Comparison of ENCODE assay signal across 14 cellular contexts in the genomic region with DNA sequence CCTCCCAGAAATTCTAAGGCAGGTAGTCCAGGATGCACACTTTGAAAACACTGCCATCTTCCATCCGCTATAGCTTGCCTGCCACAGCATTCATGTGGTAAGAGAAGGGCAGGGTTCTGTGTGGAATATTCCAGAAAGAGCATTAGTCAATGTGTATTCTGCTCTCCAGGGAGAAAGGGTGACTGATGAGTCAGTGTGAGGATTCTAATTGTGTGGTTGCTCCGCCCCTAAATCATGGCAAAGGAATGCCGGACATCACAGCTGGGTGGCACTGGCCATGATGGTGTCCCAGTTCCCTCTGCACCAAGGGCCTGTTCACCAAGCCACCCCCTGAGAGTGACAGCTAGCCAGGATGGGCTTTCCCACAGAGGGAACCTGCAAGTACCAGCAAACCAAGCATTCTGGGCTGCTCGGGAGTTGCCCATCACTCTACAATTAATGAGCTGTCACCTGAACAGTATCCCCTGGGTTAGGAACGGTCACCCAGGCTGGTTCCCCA. TPM values are rescaled to one million over a fixed set of nuclear protein-coding genes. Genes with fewer than 3 reads are reported as not detected.
DNase-seq lines count a peak whose midpoint lies in the region; ATAC-seq and TF ChIP-seq lines count a peak whose summit lies in the region.
"Had no signal": no experiment of that assay in that cellular context is flagged by ENCODE, and none has a peak within 500 bp of the region (broad histone marks: within the 10 kb centered on the region; RNA-seq: fewer than 3 reads in every experiment).

No MANE protein-coding gene starts in this region.

- no peak overlapping the region for H2AFZ ChIP-seq in MM.1S (ENCODE audit: low read length)

- H3K4me3 Mint-ChIP-seq in activated naive CD8-positive, alpha-beta T cell treated with anti-CD3 and anti-CD28 coated beads, Interleukin-2, amount 50 U/mL, for 24 hours, result no peak overlapping the region
- H3K4me3 Mint-ChIP-seq: activated naive CD8-positive, alpha-beta T cell treated with anti-CD3 and anti-CD28 coated beads for 36 hours; naive B cell had no signal

- H3K4me1 ChIP-seq in lower lobe of right lung (no peaks in the 10 kb centered on the region), MM.1S (ENCODE audit: low read length) (peaks cover 11% of the 10 kb centered on the region)

- H3K27ac Mint-ChIP-seq in activated naive CD8-positive, alpha-beta T cell treated with anti-CD3 and anti-CD28 coated beads, Interleukin-2, amount 50 U/mL, for 24 hours, result no peak overlapping the region
- H3K27ac Mint-ChIP-seq: activated naive CD8-positive, alpha-beta T cell treated with anti-CD3 and anti-CD28 coated beads for 36 hours had no signal

- peaks cover 28% of the 10 kb centered on the region for H3K36me3 Mint-ChIP-seq in activated naive CD8-positive, alpha-beta T cell treated with anti-CD3 and anti-CD28 coated beads, Interleukin-2, amount 50 U/mL, for 24 hours (ENCODE audit: low read depth)

- no peaks in the 10 kb centered on the region for H3K9me3 Mint-ChIP-seq in activated naive CD8-positive, alpha-beta T cell treated with anti-CD3 and anti-CD28 coated beads, Interleukin-2, amount 50 U/mL, for 24 hours
- H3K9me3 Mint-ChIP-seq: activated naive CD8-positive, alpha-beta T cell treated with anti-CD3 and anti-CD28 coated beads for 36 hours had no signal

- ATAC-seq in lower lobe of right lung, result peak; percentile 63 to 72
- no peak for ATAC-seq in activated naive CD8-positive, alpha-beta T cell treated with anti-CD3 and anti-CD28 coated beads, Interleukin-2, amount 50 U/mL, for 24 hours

- peaks cover 26% of the 10 kb centered on the region for H3K4me1 Mint-ChIP-seq in activated naive CD8-positive, alpha-beta T cell treated with anti-CD3 and anti-CD28 coated beads, Interleukin-2, amount 50 U/mL, for 24 hours

- H3K9me3 ChIP-seq in lower lobe of right lung (no peaks in the 10 kb centered on the region), MM.1S (replicated peaks; ENCODE audit: insufficient read depth, low read length) (no peaks in the 10 kb centered on the region)
- H3K9me3 ChIP-seq: suprapubic skin had no signal

- H3K27me3 ChIP-seq in lower lobe of right lung (ENCODE audit: low read depth) (no peaks in the 10 kb centered on the region), MM.1S (replicated peaks; ENCODE audit: insufficient read depth, low read length) (no peaks in the 10 kb centered on the region)
- H3K27me3 ChIP-seq: suprapubic skin had no signal

- H3K36me3 ChIP-seq in lower lobe of right lung, result peaks cover 90% of the 10 kb centered on the region
- no peaks in the 10 kb centered on the region; the same call in 1 of the 2 replicates for H3K36me3 ChIP-seq in MM.1S (replicated peaks; ENCODE audit: insufficient read depth, low read length)

- H3K4me3 ChIP-seq in cardiac fibroblast (replicated peaks in 1 of 2; ENCODE audit: low read depth in 2 of 2, low read length in 2 of 2) (no peak overlapping the region), lower lobe of right lung (no peak overlapping the region), MM.1S (ENCODE audit: low read length) (no peak overlapping the region)
- H3K4me3 ChIP-seq: suprapubic skin had no signal

- intact Hi-C loops in lower lobe of right lung (cut with DNase I), result no loop called here

- no peak overlapping the region for H3K4me2 ChIP-seq in MM.1S (ENCODE audit: low read depth, low read length)

- H3K27me3 Mint-ChIP-seq in activated naive CD8-positive, alpha-beta T cell treated with anti-CD3 and anti-CD28 coated beads, Interleukin-2, amount 50 U/mL, for 24 hours, result no peaks in the 10 kb centered on the region
- H3K27me3 Mint-ChIP-seq: activated naive CD8-positive, alpha-beta T cell treated with anti-CD3 and anti-CD28 coated beads for 36 hours; naive B cell had no signal

- no peak for TF ChIP-seq CTCF in cardiac fibroblast (IDR thresholded peaks at IDR 0.05; ENCODE audit: low read depth, low read length)
- TF ChIP-seq CTCF in lower lobe of right lung (IDR thresholded peaks at IDR 0.05), result no peak
- TF ChIP-seq CTCF in MM.1S (IDR thresholded peaks at IDR 0.05; ENCODE audit: low read length), result no peak

- peaks cover 4% of the 10 kb centered on the region; the same call in 1 of the 2 replicates for H4K20me1 ChIP-seq in MM.1S (ENCODE audit: insufficient read depth, low read length)

- no peaks in the 10 kb centered on the region for H3K9me2 ChIP-seq in MM.1S (replicated peaks; ENCODE audit: insufficient read depth, low read length)

- H3K9ac ChIP-seq in MM.1S (ENCODE audit: low read length), result no peak overlapping the region

- 0 out of 2 replicates have a peak, but pooled peaks cover 5% of the 10 kb centered on the region for H3K79me2 ChIP-seq in MM.1S (ENCODE audit: low read length)

- H3F3A ChIP-seq in MM.1S (ENCODE audit: insufficient read depth, low read length), result peaks cover 11% of the 10 kb centered on the region

- DNase-seq in AG08395 (ENCODE audit: low spot score) (peak; percentile 75), HS-5 (ENCODE audit: low read depth) (peak; percentile 62), cardiac fibroblast (ENCODE audit: low read depth in 2 of 2) (peak; percentile 35 to 89), lower lobe of right lung (no peak), MM.1S (no peak)
- DNase-seq in activated CD4-positive, alpha-beta T cell treated with anti-CD3 and anti-CD28 coated beads for 1 hour, result no peak
- DNase-seq in activated CD4-positive, alpha-beta T cell treated with anti-CD3 and anti-CD28 coated beads, Interleukin-2, amount 50 U/mL, for 48 hours, result no peak
- DNase-seq in activated naive CD8-positive, alpha-beta T cell treated with anti-CD3 and anti-CD28 coated beads, Interleukin-2, amount 50 U/mL, for 24 hours, result no peak
- DNase-seq: activated CD4-positive, CD25-positive, alpha-beta regulatory T cell; activated naive CD8-positive, alpha-beta T cell treated with anti-CD3 and anti-CD28 coated beads for 36 hours; naive B cell; NCI-H510A had no signal

- H3K27ac ChIP-seq in lower lobe of right lung (no peak overlapping the region), MM.1S (ENCODE audit: low read length) (no peak overlapping the region)
- H3K27ac ChIP-seq: HL-60, suprapubic skin had no signal

RNA-seq across cellular contexts. Expression of a gene that starts 9.5 kb away (rescaled TPM):
- total RNA-seq in lower lobe of right lung, result 88.6 TPM

RNA-seq across cellular contexts. Expression of a gene that starts 45.2 kb away (rescaled TPM):
- total RNA-seq in lower lobe of right lung, result 19.8 TPM

RNA-seq across cellular contexts. Expression of a gene that starts 54.1 kb away (rescaled TPM):
- not detected for total RNA-seq in lower lobe of right lung
- total RNA-seq: activated naive CD8-positive, alpha-beta T cell treated with anti-CD3 and anti-CD28 coated beads for 36 hours; suprapubic skin had no signal

Comparison
In these comparisons a context has a peak if more than half of its experiments do, and no peak if none do; other contexts are left out.
1. DNase-seq: peak in AG08395 (single experiment), HS-5 (single experiment) and cardiac fibroblast (2 of 2); none in lower lobe of right lung (single experiment), activated CD4-positive, alpha-beta T cell treated with anti-CD3 and anti-CD28 coated beads for 1 hour (single experiment), MM.1S (single experiment), activated CD4-positive, alpha-beta T cell treated with anti-CD3 and anti-CD28 coated beads, Interleukin-2, amount 50 U/mL, for 48 hours (0 of 2) and activated naive CD8-positive, alpha-beta T cell treated with anti-CD3 and anti-CD28 coated beads, Interleukin-2, amount 50 U/mL, for 24 hours (single experiment).